ENCODE assay signal across 15 cellular contexts in the genomic region with DNA sequence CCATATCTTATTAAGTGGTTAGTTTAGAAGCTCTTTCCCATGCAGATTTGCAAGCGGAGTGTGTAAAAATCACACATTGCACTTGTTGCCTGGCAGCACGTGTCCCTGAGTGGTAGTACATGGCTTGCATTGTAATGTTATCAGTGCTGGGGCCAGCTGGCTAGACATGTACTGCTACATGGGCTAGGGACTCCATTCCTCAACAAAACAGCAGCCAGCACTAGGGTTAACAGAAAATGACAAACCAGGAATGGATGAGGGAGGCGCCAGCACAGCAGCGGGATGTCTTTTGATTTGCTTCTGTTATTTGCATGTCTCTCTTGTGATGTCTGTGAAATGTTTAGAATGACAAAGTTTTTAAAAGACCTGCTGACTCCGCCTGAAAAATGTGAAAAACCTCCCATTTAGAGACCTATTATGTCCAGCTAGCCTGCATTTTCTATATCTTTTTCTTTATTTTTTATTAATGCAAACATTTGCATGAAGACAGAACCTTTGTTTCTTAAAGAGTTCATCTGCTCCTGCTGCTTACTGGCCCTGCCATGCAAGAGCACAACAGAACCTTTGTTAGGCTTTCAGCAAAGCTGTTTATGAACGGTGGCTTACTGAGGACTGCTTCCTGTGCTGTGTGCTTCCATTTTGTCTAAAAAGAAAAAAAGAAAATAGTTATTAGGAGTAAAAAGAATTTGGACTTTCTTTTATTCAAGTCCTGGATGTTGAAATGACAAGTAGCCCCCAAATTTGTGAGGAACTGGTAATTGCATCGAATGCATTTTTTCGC. TPM values are rescaled to one million over a fixed set of nuclear protein-coding genes. Genes with fewer than 3 reads are reported as not detected.
A peak's percentile ranks its signal among the peaks of the same experiment; 100 is the strongest.
DNase-seq lines count a peak whose midpoint lies in the region; ATAC-seq, FAIRE-seq and TF ChIP-seq lines count a peak whose summit lies in the region.
"Had no signal": no experiment of that assay in that cellular context is flagged by ENCODE, and none has a peak within 500 bp of the region (broad histone marks: within the 10 kb centered on the region; RNA-seq: fewer than 3 reads in every experiment).

No MANE protein-coding gene starts in this region.

- H3K27ac ChIP-seq in astrocyte (ENCODE audit: low read depth, low read length) (no peak overlapping the region), substantia nigra (ENCODE audit: low read depth, low read length, poor library complexity, severe bottlenecking) (peak overlapping the region; percentile 75)
- H3K27ac ChIP-seq: parathyroid adenoma, transverse colon had no signal

- no peaks in the 10 kb centered on the region for H4K20me1 ChIP-seq in astrocyte (ENCODE audit: insufficient read depth, low read length)

- no peaks in the 10 kb centered on the region for H3K79me2 ChIP-seq in astrocyte (ENCODE audit: insufficient read depth, low read length)
- H3K79me2 ChIP-seq: parathyroid adenoma had no signal

- H3K27me3 Mint-ChIP-seq in astrocyte (ENCODE audit: low read depth, unreplicated experiment) = no peaks in the 10 kb centered on the region
- no peaks in the 10 kb centered on the region for H3K27me3 Mint-ChIP-seq in activated CD4-positive, alpha-beta T cell treated with anti-CD3 and anti-CD28 coated beads for 36 hours
- H3K27me3 Mint-ChIP-seq: activated naive CD8-positive, alpha-beta T cell; IgD-negative memory B cell had no signal

- no peak overlapping the region for H3K4me3 Mint-ChIP-seq in astrocyte (ENCODE audit: unreplicated experiment)
- H3K4me3 Mint-ChIP-seq in activated CD4-positive, alpha-beta T cell treated with anti-CD3 and anti-CD28 coated beads for 36 hours = no peak overlapping the region
- H3K4me3 Mint-ChIP-seq: activated naive CD8-positive, alpha-beta T cell; IgD-negative memory B cell had no signal

- H3K9me3 ChIP-seq in astrocyte (ENCODE audit: insufficient read depth, low read depth, low read length) = no peaks in the 10 kb centered on the region
- H3K9me3 ChIP-seq: transverse colon had no signal

- intact Hi-C loops in activated CD4-positive, alpha-beta T cell treated with anti-CD3 and anti-CD28 coated beads for 36 hours (cut with DNase I, micrococcal nuclease) = loop anchor here in 1 of 2 experiments (2.0 kb wide), 1 partner anchor 42 kb away; no protein-coding TSS in a partner anchor

- no peak for TF ChIP-seq CTCF in astrocyte (IDR thresholded peaks at IDR 0.05; ENCODE audit: insufficient read depth, low read depth, low read length)

- no peaks in the 10 kb centered on the region for H3K27me3 ChIP-seq in astrocyte (ENCODE audit: insufficient read depth, low read length)
- H3K27me3 ChIP-seq: transverse colon had no signal

- H3K9ac ChIP-seq in astrocyte (ENCODE audit: low read length) = no peak overlapping the region
- H3K9ac ChIP-seq: parathyroid adenoma had no signal

- H3K4me1 ChIP-seq in astrocyte (ENCODE audit: insufficient read depth, low read length) = peaks cover 15% of the 10 kb centered on the region
- H3K4me1 ChIP-seq: parathyroid adenoma had no signal

- H2AFZ ChIP-seq in astrocyte (ENCODE audit: low read depth, low read length) = no peak overlapping the region
- H2AFZ ChIP-seq: parathyroid adenoma had no signal

- peaks cover 1% of the 10 kb centered on the region for H3K9me3 Mint-ChIP-seq in astrocyte (ENCODE audit: unreplicated experiment)
- H3K9me3 Mint-ChIP-seq in activated CD4-positive, alpha-beta T cell treated with anti-CD3 and anti-CD28 coated beads for 36 hours (ENCODE audit: low read depth) = no peaks in the 10 kb centered on the region
- H3K9me3 Mint-ChIP-seq: IgD-negative memory B cell had no signal

- H3K36me3 Mint-ChIP-seq in astrocyte (ENCODE audit: low read depth, unreplicated experiment) = no peaks in the 10 kb centered on the region
- no peaks in the 10 kb centered on the region for H3K36me3 Mint-ChIP-seq in activated CD4-positive, alpha-beta T cell treated with anti-CD3 and anti-CD28 coated beads for 36 hours (ENCODE audit: low read depth)

- H3K36me3 ChIP-seq in astrocyte (ENCODE audit: insufficient read depth, low read length) = no peaks in the 10 kb centered on the region
- H3K36me3 ChIP-seq: transverse colon had no signal

- H3K4me2 ChIP-seq in astrocyte (ENCODE audit: low read length) = peak overlapping the region; percentile 1

- peaks cover 11% of the 10 kb centered on the region for H3K4me1 Mint-ChIP-seq in astrocyte (ENCODE audit: low read depth, unreplicated experiment)
- peaks cover 12% of the 10 kb centered on the region for H3K4me1 Mint-ChIP-seq in activated CD4-positive, alpha-beta T cell treated with anti-CD3 and anti-CD28 coated beads for 36 hours

- no peak for FAIRE-seq in astrocyte (lab: Jason Lieb, UNC)
- FAIRE-seq: endometrium had no signal

- POLR2A ChIA-PET in activated CD4-positive, alpha-beta T cell treated with anti-CD3 and anti-CD28 coated beads for 36 hours (lab: Charles Lee) = no interaction called here

- ATAC-seq in activated CD4-positive, alpha-beta T cell treated with anti-CD3 and anti-CD28 coated beads for 36 hours = no peak

- no peak overlapping the region for H3K4me3 ChIP-seq in astrocyte (ENCODE audit: insufficient read depth, low read depth, low read length)
- H3K4me3 ChIP-seq: transverse colon had no signal

- peak overlapping the region; percentile 23 for H3K27ac Mint-ChIP-seq in astrocyte (ENCODE audit: unreplicated experiment)
- no peak overlapping the region for H3K27ac Mint-ChIP-seq in activated CD4-positive, alpha-beta T cell treated with anti-CD3 and anti-CD28 coated beads for 36 hours
- H3K27ac Mint-ChIP-seq: activated naive CD8-positive, alpha-beta T cell had no signal

- CTCF ChIA-PET in activated CD4-positive, alpha-beta T cell treated with anti-CD3 and anti-CD28 coated beads for 36 hours (lab: Charles Lee) = interaction anchor here (1.1 kb wide), 1 partner anchor 176 kb away, joined by 3 read pairs; no protein-coding TSS in a partner anchor

- peak; percentile 18 for DNase-seq in NCI-H345 (lab: John Stamatoyannopoulos, UW)
- no peak for DNase-seq in NCI-H345 treated with DMSO at 0.1 percent for 48 hours (lab: John Stamatoyannopoulos, UW; ENCODE audit: unreplicated experiment)
- DNase-seq in astrocyte (ENCODE audit: low read depth) = peak; percentile 5
- peak; percentile 64 for DNase-seq in iPS-NIHi7 (ENCODE audit: extremely low spot score)
- DNase-seq in substantia nigra (lab: John Stamatoyannopoulos, UW) = peak in 43 of 49 donors; percentile 5 to 75 (median 29)
- DNase-seq in activated T-cell treated with anti-CD3 and anti-CD28 coated beads, Interleukin-2, amount 50 U/mL, for 48 hours = no peak
- DNase-seq in activated CD4-positive, alpha-beta T cell treated with anti-CD3 and anti-CD28 coated beads, Interleukin-2, amount 50 U/mL, for 4 hours = no peak
- DNase-seq in activated CD4-positive, alpha-beta T cell treated with anti-CD3 and anti-CD28 coated beads for 36 hours = no peak
- DNase-seq: activated CD4-positive, alpha-beta T cell treated with anti-CD3 and anti-CD28 coated beads, Interleukin-2, amount 50 U/mL, for 1 hour; NCI-H510A treated with DMSO at 0.1 percent for 48 hours; transverse colon had no signal

RNA-seq across cellular contexts. Expression of gene CSTPP1, which starts 40.7 kb away (rescaled TPM):
- 29.6 and 34.2 TPM in 2 replicates for total RNA-seq in astrocyte
- 10 to 100 TPM; 17.9 to 18.6 TPM for total RNA-seq in activated CD4-positive, alpha-beta T cell treated with anti-CD3 and anti-CD28 coated beads for 36 hours

RNA-seq across cellular contexts. Expression of gene LRP4, which starts 58.9 kb away (rescaled TPM):
- total RNA-seq in astrocyte = 19.0 and 19.9 TPM in 2 replicates
- under 1 TPM; 0.02 to 0.18 TPM for total RNA-seq in activated CD4-positive, alpha-beta T cell treated with anti-CD3 and anti-CD28 coated beads for 36 hours

Comparison
In these comparisons a context has a peak if more than half of its experiments do, and no peak if none do; other contexts are left out.
1. DNase-seq: peak in NCI-H345 (single experiment), astrocyte (single experiment), iPS-NIHi7 (single experiment) and substantia nigra (43 of 49); none in NCI-H345 treated with DMSO at 0.1 percent for 48 hours (single experiment), activated T-cell treated with anti-CD3 and anti-CD28 coated beads, Interleukin-2, amount 50 U/mL, for 48 hours (0 of 2), activated CD4-positive, alpha-beta T cell treated with anti-CD3 and anti-CD28 coated beads, Interleukin-2, amount 50 U/mL, for 4 hours (0 of 2) and activated CD4-positive, alpha-beta T cell treated with anti-CD3 and anti-CD28 coated beads for 36 hours (single experiment).
2. RNA of gene LRP4, which starts 58.9 kb away (total RNA-seq): 19.0 to 19.9 TPM in astrocyte; 0.02 to 0.18 TPM in activated CD4-positive, alpha-beta T cell treated with anti-CD3 and anti-CD28 coated beads for 36 hours; every median in the first group is over 10 times any median in the second.